ENCODE assay signal across 8 cellular contexts in genomic region chr3:59809750-59810444, GRCh38.
DNase-seq lines count a peak whose midpoint lies in the region; ATAC-seq and TF ChIP-seq lines count a peak whose summit lies in the region.

No MANE protein-coding gene starts in this region.

- H3K4me1 Mint-ChIP-seq in glutamatergic neuron (ENCODE audit: low read depth, unreplicated experiment) = peaks cover 38% of the 10 kb centered on the region

- ATAC-seq in Right ventricle myocardium superior (ENCODE audit: poor library complexity) (peak; percentile 52), GM21723 (IDR thresholded peaks at IDR 0.05; ENCODE audit: unreplicated experiment) (no peak)

- no peak for TF ChIP-seq POLR2A in Peyer's patch (IDR thresholded peaks at IDR 0.05)

- no peak overlapping the region for H3K27ac ChIP-seq in right atrium auricular region
- peak overlapping the region in 1 of 4 donors; percentile 31 for H3K27ac ChIP-seq in Peyer's patch

- no peaks in the 10 kb centered on the region for H3K36me3 Mint-ChIP-seq in glutamatergic neuron (ENCODE audit: unreplicated experiment)

- no peaks in the 10 kb centered on the region for H3K9me3 Mint-ChIP-seq in glutamatergic neuron (ENCODE audit: unreplicated experiment)

- intact Hi-C loops in Right ventricle myocardium superior (cut with DNase I) = no loop called here

- peak overlapping the region; percentile 56 for H3K27ac Mint-ChIP-seq in glutamatergic neuron (ENCODE audit: unreplicated experiment)

- H3K4me1 ChIP-seq in right atrium auricular region (peaks cover 0 to 7% of the 10 kb centered on the region in 2 donors), Peyer's patch (no peaks in the 10 kb centered on the region)

- H3K27me3 ChIP-seq in right atrium auricular region (no peaks in the 10 kb centered on the region), Peyer's patch (no peaks in the 10 kb centered on the region)

- H3K27me3 Mint-ChIP-seq in glutamatergic neuron (ENCODE audit: unreplicated experiment) = no peaks in the 10 kb centered on the region

- no peaks in the 10 kb centered on the region for H3K9me3 ChIP-seq in right atrium auricular region
- H3K9me3 ChIP-seq in Peyer's patch = no peaks in the 10 kb centered on the region

- no peak overlapping the region for H3K4me3 Mint-ChIP-seq in glutamatergic neuron (ENCODE audit: unreplicated experiment)

- TF ChIP-seq CTCF in right atrium auricular region (IDR thresholded peaks at IDR 0.05) (peak in 1 of 2 donors; percentile 44), Peyer's patch (IDR thresholded peaks at IDR 0.05) (peak in 4 of 6 experiments; percentile 24 to 57 (median 44)), glutamatergic neuron (IDR thresholded peaks at IDR 0.05; ENCODE audit: partially characterized antibody, unreplicated experiment) (peak; percentile 26)

- H3K36me3 ChIP-seq in right atrium auricular region (no peaks in the 10 kb centered on the region), Peyer's patch (no peaks in the 10 kb centered on the region)

- DNase-seq in Right ventricle myocardium superior (no peak), right atrium auricular region (ENCODE audit: low spot score) (no peak), Peyer's patch (no peak), glutamatergic neuron (no peak), superior temporal gyrus (ENCODE audit: extremely low spot score) (peak; percentile 81)
- no peak for DNase-seq in activated effector memory CD4-positive, alpha-beta T cell treated with Interleukin-2 at 50 U/mL for 16 hours
- DNase-seq in activated CD8-positive, alpha-beta memory T cell treated with anti-CD3 and anti-CD28 coated beads, Interleukin-2, amount 50 U/mL, for 4 hours = no peak

- H3K4me3 ChIP-seq in right atrium auricular region (no peak overlapping the region), Peyer's patch (no peak overlapping the region)
